Comparison of ENCODE assay signal across 31 cellular contexts in the genomic region with DNA sequence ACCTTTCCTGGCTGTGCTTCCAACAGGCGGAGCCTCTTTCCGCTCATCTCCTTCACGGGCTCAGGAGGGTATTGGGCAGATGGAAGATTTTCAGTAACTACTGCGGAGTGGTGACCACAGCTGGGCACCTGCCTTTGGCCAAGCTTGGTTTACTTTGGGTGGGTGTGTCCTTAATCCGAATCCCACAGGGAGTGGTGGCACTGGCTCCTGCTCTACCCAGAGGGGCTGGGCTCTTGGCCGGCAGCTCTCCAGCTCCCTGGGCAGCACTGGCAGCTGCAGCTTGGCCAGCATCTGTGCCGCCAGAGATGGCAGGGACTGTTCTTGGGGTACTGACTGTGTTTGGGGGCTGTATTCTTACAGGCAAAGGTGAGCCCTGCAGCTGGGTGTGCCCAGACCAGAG. TPM values are rescaled to one million over a fixed set of nuclear protein-coding genes. Genes with fewer than 3 reads are reported as not detected.
DNase-seq lines count a peak whose midpoint lies in the region; ATAC-seq, FAIRE-seq and TF ChIP-seq lines count a peak whose summit lies in the region.
"Had no signal": no experiment of that assay in that cellular context is flagged by ENCODE, and none has a peak within 500 bp of the region (broad histone marks: within the 10 kb centered on the region; RNA-seq: fewer than 3 reads in every experiment).

No MANE protein-coding gene starts in this region.

- no peak for DNase-seq in CD8-positive, alpha-beta memory T cell
- DNase-seq in NCI-H524 (lab: John Stamatoyannopoulos, UW) (peak; percentile 63 to 90), mesendoderm (no peak), RCC 7860 (ENCODE audit: low spot score) (no peak)
- no peak for DNase-seq in effector memory CD8-positive, alpha-beta T cell
- DNase-seq: activated CD4-positive, alpha-beta T cell treated with anti-CD3 and anti-CD28 coated beads for 4 hours; activated naive CD4-positive, alpha-beta T cell treated with Interleukin-2 at 50 U/mL for 16 hours; activated T-cell treated with anti-CD3 and anti-CD28 coated beads, Interleukin-2, amount 50 U/mL, for 48 hours; amniotic stem cell; colonic mucosa; gastrocnemius medialis; GDM1; immature natural killer cell; Karpas-422; left lung; midbrain; NCI-H2081; NCI-H446; psoas muscle; upper lobe of left lung had no signal

- no peak overlapping the region for H2BK15ac ChIP-seq in mesendoderm (replicated peaks; ENCODE audit: low read depth)

- H3K23ac ChIP-seq in mesendoderm (ENCODE audit: low read length): no peak overlapping the region

- H3K36me3 ChIP-seq in CD8-positive, alpha-beta memory T cell (ENCODE audit: insufficient read depth, low read length): no peaks in the 10 kb centered on the region
- H3K36me3 ChIP-seq in neutrophil (peaks cover 90% of the 10 kb centered on the region), mesendoderm (ENCODE audit: control insufficient read depth, insufficient read depth, low read length) (no peaks in the 10 kb centered on the region)
- H3K36me3 ChIP-seq: colonic mucosa, gastrocnemius medialis had no signal

- no peak for ATAC-seq in effector memory CD8-positive, alpha-beta T cell (replicated peaks)
- ATAC-seq in HG02852 (IDR thresholded peaks at IDR 0.05; ENCODE audit: unreplicated experiment) (no peak), HG02571 (IDR thresholded peaks at IDR 0.05; ENCODE audit: unreplicated experiment) (no peak)
- ATAC-seq: gastrocnemius medialis, left lung had no signal

- FAIRE-seq in RCC 7860 (lab: Jason Lieb, UNC): no peak
- FAIRE-seq: bronchial epithelial cell, GM18507, H54 had no signal

- no peaks in the 10 kb centered on the region for H3K79me2 ChIP-seq in mesendoderm (ENCODE audit: control insufficient read depth, insufficient read depth, low read length)
- H3K79me2 ChIP-seq: hepatocyte had no signal

- H2AK5ac ChIP-seq in mesendoderm (ENCODE audit: low read length): no peak overlapping the region

- CTCF ChIA-PET in CD8-positive, alpha-beta memory T cell (lab: Charles Lee): interaction anchor here (1.3 to 8.2 kb wide), 7 partner anchors 9 to 331 kb away, joined by 3 to 110 read pairs (median 13); no protein-coding TSS in a partner anchor

- no peak overlapping the region for H3K4me3 ChIP-seq in CD8-positive, alpha-beta memory T cell (ENCODE audit: low read length)
- H3K4me3 ChIP-seq in neutrophil (ENCODE audit: low read depth in 1 of 2, low read length in 1 of 2) (no peak overlapping the region), mesendoderm (ENCODE audit: low read length) (no peak overlapping the region)
- H3K4me3 ChIP-seq: colonic mucosa, gastrocnemius medialis, hepatocyte, left lung, psoas muscle, SK-N-MC, upper lobe of left lung had no signal

- no peak overlapping the region for H3K4ac ChIP-seq in mesendoderm (ENCODE audit: low read depth, low read length)

- no peak overlapping the region for H3K18ac ChIP-seq in mesendoderm (ENCODE audit: low read length)

- POLR2A ChIA-PET in CD8-positive, alpha-beta memory T cell (lab: Charles Lee): no interaction called here

- no peak overlapping the region for H3K27ac ChIP-seq in CD8-positive, alpha-beta memory T cell (ENCODE audit: low read depth, low read length)
- peak overlapping the region; percentile 51 for H3K27ac ChIP-seq in neutrophil
- H3K27ac ChIP-seq in mesendoderm (ENCODE audit: low read depth, low read length): no peak overlapping the region
- H3K27ac ChIP-seq: colonic mucosa, hepatocyte, left lung, psoas muscle, RWPE1, SK-N-MC, upper lobe of left lung had no signal

- no peak overlapping the region for H3K56ac ChIP-seq in mesendoderm (ENCODE audit: low read length)

- no peak overlapping the region for H2BK120ac ChIP-seq in mesendoderm (ENCODE audit: low read depth, low read length)

- peak overlapping the region in 7 of 8 donors; percentile 13 to 82 (median 67) for H3K27ac Mint-ChIP-seq in CD8-positive, alpha-beta memory T cell
- H3K27ac Mint-ChIP-seq in effector memory CD8-positive, alpha-beta T cell: peak overlapping the region; percentile 15 to 59
- H3K27ac Mint-ChIP-seq: endodermal cell had no signal

- H3K9ac ChIP-seq in mesendoderm (ENCODE audit: low read length): no peak overlapping the region

- peaks cover 7 to 16% (median 12%) of the 10 kb centered on the region in 3 donors for H3K4me1 Mint-ChIP-seq in CD8-positive, alpha-beta memory T cell
- peaks cover 9 to 10% of the 10 kb centered on the region in 2 donors for H3K4me1 Mint-ChIP-seq in effector memory CD8-positive, alpha-beta T cell (ENCODE audit: low read depth in 2 of 2)
- H3K4me1 Mint-ChIP-seq: neural crest cell had no signal

- no peaks in the 10 kb centered on the region for H3K4me1 ChIP-seq in CD8-positive, alpha-beta memory T cell (ENCODE audit: insufficient read depth, low read length)
- peaks cover 0 to 8% of the 10 kb centered on the region in 2 experiments for H3K4me1 ChIP-seq in neutrophil (ENCODE audit: control insufficient read depth in 1 of 2, insufficient read depth in 1 of 2, low read depth in 1 of 2, low read length in 1 of 2)
- H3K4me1 ChIP-seq in mesendoderm (ENCODE audit: control insufficient read depth, low read depth, low read length): no peaks in the 10 kb centered on the region
- H3K4me1 ChIP-seq: colonic mucosa, left lung had no signal

- H3K79me1 ChIP-seq in mesendoderm (ENCODE audit: low read length): no peaks in the 10 kb centered on the region

- no peaks in the 10 kb centered on the region for H3K9me3 ChIP-seq in CD8-positive, alpha-beta memory T cell (ENCODE audit: low read length)
- no peaks in the 10 kb centered on the region for H3K9me3 ChIP-seq in neutrophil
- H3K9me3 ChIP-seq: colonic mucosa, gastrocnemius medialis, left lung, psoas muscle, upper lobe of left lung had no signal

- H3K27me3 ChIP-seq in CD8-positive, alpha-beta memory T cell (ENCODE audit: insufficient read depth, low read length, poor library complexity, severe bottlenecking): no peaks in the 10 kb centered on the region
- H3K27me3 ChIP-seq in neutrophil (no peaks in the 10 kb centered on the region), mesendoderm (ENCODE audit: insufficient read depth, low read length, poor library complexity) (no peaks in the 10 kb centered on the region)
- H3K27me3 ChIP-seq: colonic mucosa, gastrocnemius medialis, hepatocyte, left lung, upper lobe of left lung had no signal

- no peaks in the 10 kb centered on the region for H3K27me3 Mint-ChIP-seq in CD8-positive, alpha-beta memory T cell
- H3K27me3 Mint-ChIP-seq in effector memory CD8-positive, alpha-beta T cell: no peaks in the 10 kb centered on the region

- H3K9me3 Mint-ChIP-seq in CD8-positive, alpha-beta memory T cell: no peaks in the 10 kb centered on the region
- no peaks in the 10 kb centered on the region for H3K9me3 Mint-ChIP-seq in effector memory CD8-positive, alpha-beta T cell
- H3K9me3 Mint-ChIP-seq: endodermal cell, immature natural killer cell, neural crest cell had no signal

- no peak overlapping the region for H4K8ac ChIP-seq in mesendoderm (ENCODE audit: low read depth, low read length)

- WGBS in mesendoderm (ENCODE audit: extremely low coverage, insufficient coverage, low lambda C conversion rate): no CpG with 5 or more reads among the region's 7 CpGs

- H4K5ac ChIP-seq in mesendoderm (ENCODE audit: low read length): no peak overlapping the region

- no peak overlapping the region for H2BK5ac ChIP-seq in mesendoderm (ENCODE audit: low read length)

- H3K4me3 Mint-ChIP-seq in CD8-positive, alpha-beta memory T cell: no peak overlapping the region
- H3K4me3 Mint-ChIP-seq in effector memory CD8-positive, alpha-beta T cell: no peak overlapping the region
- H3K4me3 Mint-ChIP-seq: endodermal cell, immature natural killer cell, neural crest cell had no signal

- peaks cover 0 to 43% (median 2%) of the 10 kb centered on the region in 3 donors for H3K36me3 Mint-ChIP-seq in CD8-positive, alpha-beta memory T cell
- peaks cover 17% of the 10 kb centered on the region for H3K36me3 Mint-ChIP-seq in effector memory CD8-positive, alpha-beta T cell (ENCODE audit: insufficient read depth)

- H3K4me2 ChIP-seq in mesendoderm (ENCODE audit: low read length): no peak overlapping the region
- H3K4me2 ChIP-seq: hepatocyte had no signal

- no peak for TF ChIP-seq CTCF in neutrophil (IDR thresholded peaks at IDR 0.05)

RNA-seq across cellular contexts. Expression of gene BID, which starts 29.8 kb away (rescaled TPM):
- 10 to 100 TPM; 11.5 to 14.1 TPM for total RNA-seq in CD8-positive, alpha-beta memory T cell
- polyA plus RNA-seq in CD8-positive, alpha-beta memory T cell: 72.5 TPM
- 59.6 TPM for polyA plus RNA-seq in mesendoderm (2013, experiment 1 of 2)
- 60.0 TPM for polyA plus RNA-seq in mesendoderm (2013, experiment 2 of 2)

Comparison
In these comparisons a context has a peak if more than half of its experiments do, and no peak if none do; other contexts are left out.
1. DNase-seq: peak in NCI-H524 (2 of 2); none in CD8-positive, alpha-beta memory T cell (0 of 5), effector memory CD8-positive, alpha-beta T cell (0 of 3), mesendoderm (single experiment) and RCC 7860 (single experiment).